In the genomic region with DNA sequence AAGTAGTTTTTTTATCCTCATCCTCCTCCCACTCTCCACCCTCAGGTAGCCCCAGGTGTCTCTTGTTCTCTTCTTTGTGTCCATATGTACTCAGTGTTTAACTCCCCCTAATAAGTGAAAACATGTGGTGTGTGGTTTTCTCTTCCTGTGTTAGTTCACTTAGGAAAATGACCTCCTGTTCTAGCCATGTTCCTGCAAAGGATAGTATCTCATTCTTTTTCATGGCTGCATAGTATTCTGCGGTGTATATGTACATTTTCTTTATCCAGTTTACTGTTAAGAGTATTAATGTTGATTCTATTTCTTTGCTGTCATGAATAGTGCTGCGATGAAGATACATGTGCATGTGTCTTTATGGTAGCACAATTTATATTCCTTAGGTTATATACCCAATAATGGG, we compare ENCODE assay signal across 39 cellular contexts.
"Had no signal": no experiment of that assay in that cellular context is flagged by ENCODE, and none has a peak within 500 bp of the region (broad histone marks: within the 10 kb centered on the region; RNA-seq: fewer than 3 reads in every experiment).

No MANE protein-coding gene starts in this region.

- H3K4me3 Mint-ChIP-seq: activated naive CD4-positive, alpha-beta T cell treated with anti-CD3 and anti-CD28 coated beads for 36 hours; activated naive CD4-positive, alpha-beta T cell treated with anti-CD3 and anti-CD28 coated beads, Interleukin-2, amount 10 ng/mL, durations not matched to agents 7 days and 5 days; activated naive CD8-positive, alpha-beta T cell; activated naive CD8-positive, alpha-beta T cell treated with anti-CD3 and anti-CD28 coated beads for 36 hours; activated naive CD8-positive, alpha-beta T cell treated with anti-CD3 and anti-CD28 coated beads, Interleukin-2, amount 10 ng/mL, durations not matched to agents 7 days and 5 days; activated naive CD8-positive, alpha-beta T cell treated with anti-CD3 and anti-CD28 coated beads, Interleukin-2, amount 50 U/mL, for 24 hours; activated T-cell treated with anti-CD3 and anti-CD28 coated beads, Interleukin-2, amount 50 U/mL, for 24 hours; activated T-cell treated with anti-CD3 and anti-CD28 coated beads, Interleukin-2, amount 50 U/mL, for 4 hours; activated T-cell treated with anti-CD3 and anti-CD28 coated beads, Interleukin-2, amount 50 U/mL, for 72 hours; activated T-helper 1 cell treated with anti-CD3 and anti-CD28 coated beads, Interleukin-12 subunit alpha, Interleukin-12 subunit beta, Interleukin-2, Interleukin-4 antibody, amounts not matched to agents 30 ng/mL and 10 ng/mL and 1 ng/mL, durations not matched to agents 14 hours and 24 hours and 36 hours; activated T-helper 17 cell treated with anti-CD3 and anti-CD28 coated beads, Interleukin-2, amount 50 U/mL, for 72 hours; brain; central memory CD8-positive, alpha-beta T cell had no signal

- H3K27me3 ChIP-seq: adrenal gland, ascending aorta, body of pancreas, brain microvascular endothelial cell, breast epithelium, cardiac muscle cell had no signal

- DNase-seq: activated effector memory CD4-positive, alpha-beta T cell treated with anti-CD3 and anti-CD28 coated beads, Interleukin-2, amount 50 U/mL, for 16 hours; activated effector memory CD4-positive, alpha-beta T cell treated with Interleukin-2 at 50 U/mL for 16 hours; activated gamma-delta T cell; activated gamma-delta T cell treated with Interleukin-2 at 50 U/mL for 16 hours; activated naive CD4-positive, alpha-beta T cell; activated naive CD4-positive, alpha-beta T cell treated with anti-CD3 and anti-CD28 coated beads for 36 hours; activated naive CD4-positive, alpha-beta T cell treated with anti-CD3 and anti-CD28 coated beads, Interleukin-2, amount 10 ng/mL, durations not matched to agents 7 days and 5 days; activated naive CD4-positive, alpha-beta T cell treated with Interleukin-2 at 50 U/mL for 16 hours; activated naive CD8-positive, alpha-beta T cell treated with anti-CD3 and anti-CD28 coated beads for 36 hours; activated naive CD8-positive, alpha-beta T cell treated with anti-CD3 and anti-CD28 coated beads, Interleukin-2, amount 10 ng/mL, durations not matched to agents 7 days and 5 days; activated naive CD8-positive, alpha-beta T cell treated with anti-CD3 and anti-CD28 coated beads, Interleukin-2, amount 50 U/mL, for 24 hours; activated T-cell treated with anti-CD3 and anti-CD28 coated beads, Interleukin-2, amount 50 U/mL, for 1 hour; activated T-cell treated with anti-CD3 and anti-CD28 coated beads, Interleukin-2, amount 50 U/mL, for 24 hours; activated T-cell treated with anti-CD3 and anti-CD28 coated beads, Interleukin-2, amount 50 U/mL, for 4 hours; activated T-cell treated with anti-CD3 and anti-CD28 coated beads, Interleukin-2, amount 50 U/mL, for 48 hours; activated T-cell treated with anti-CD3 and anti-CD28 coated beads, Interleukin-2, amount 50 U/mL, for 72 hours; amniotic stem cell; amygdala; anterior cingulate cortex; aorta; brain microvascular endothelial cell; caudate nucleus; central memory CD4-positive, alpha-beta T cell; cerebellar nuclear complex had no signal

- H3K9me3 ChIP-seq: adrenal gland, ascending aorta, body of pancreas, breast epithelium had no signal

- FAIRE-seq: astrocyte, bronchial epithelial cell, colon had no signal

- H3K27ac ChIP-seq: adrenal gland, ascending aorta, body of pancreas, brain microvascular endothelial cell, breast epithelium, cardiac muscle cell had no signal

- H3K27me3 Mint-ChIP-seq: activated naive CD4-positive, alpha-beta T cell treated with anti-CD3 and anti-CD28 coated beads, Interleukin-2, amount 10 ng/mL, durations not matched to agents 7 days and 5 days; activated naive CD8-positive, alpha-beta T cell treated with anti-CD3 and anti-CD28 coated beads for 36 hours; activated naive CD8-positive, alpha-beta T cell treated with anti-CD3 and anti-CD28 coated beads, Interleukin-2, amount 10 ng/mL, durations not matched to agents 7 days and 5 days; activated naive CD8-positive, alpha-beta T cell treated with anti-CD3 and anti-CD28 coated beads, Interleukin-2, amount 50 U/mL, for 24 hours; brain had no signal

- H3K9me3 Mint-ChIP-seq: activated naive CD4-positive, alpha-beta T cell treated with anti-CD3 and anti-CD28 coated beads for 36 hours; activated naive CD8-positive, alpha-beta T cell treated with anti-CD3 and anti-CD28 coated beads for 36 hours; activated T-cell treated with anti-CD3 and anti-CD28 coated beads, Interleukin-2, amount 50 U/mL, for 72 hours; central memory CD8-positive, alpha-beta T cell had no signal

- H3K27ac Mint-ChIP-seq: activated naive CD4-positive, alpha-beta T cell treated with anti-CD3 and anti-CD28 coated beads for 36 hours; activated naive CD4-positive, alpha-beta T cell treated with anti-CD3 and anti-CD28 coated beads, Interleukin-2, amount 10 ng/mL, durations not matched to agents 7 days and 5 days; activated naive CD4-positive, alpha-beta T cell treated with anti-CD3 and anti-CD28 coated beads, Interleukin-2, amount 50 U/mL, for 72 hours; activated naive CD8-positive, alpha-beta T cell; activated naive CD8-positive, alpha-beta T cell treated with anti-CD3 and anti-CD28 coated beads for 36 hours; activated naive CD8-positive, alpha-beta T cell treated with anti-CD3 and anti-CD28 coated beads, Interleukin-2, amount 10 ng/mL, durations not matched to agents 7 days and 5 days; activated naive CD8-positive, alpha-beta T cell treated with anti-CD3 and anti-CD28 coated beads, Interleukin-2, amount 50 U/mL, for 24 hours; activated T-cell treated with anti-CD3 and anti-CD28 coated beads, Interleukin-2, amount 50 U/mL, for 24 hours; activated T-cell treated with anti-CD3 and anti-CD28 coated beads, Interleukin-2, amount 50 U/mL, for 72 hours; activated T-helper 1 cell treated with anti-CD3 and anti-CD28 coated beads, Interleukin-12 subunit alpha, Interleukin-12 subunit beta, Interleukin-2, Interleukin-4 antibody, amounts not matched to agents 30 ng/mL and 10 ng/mL and 1 ng/mL, durations not matched to agents 14 hours and 24 hours and 36 hours; activated T-helper 17 cell treated with anti-CD3 and anti-CD28 coated beads, Interleukin-2, amount 50 U/mL, for 72 hours; activated T-helper 2 cell treated with anti-CD3 and anti-CD28 coated beads, Interferon-gamma antibody, Interleukin-2, Interleukin-4, amounts not matched to agents 10 μg/mL and 5 μg/mL and 100 μg/mL, durations not matched to agents 14 hours and 24 hours and 36 hours; brain had no signal

- H3K4me1 ChIP-seq: breast epithelium had no signal

- H3K4me1 Mint-ChIP-seq: activated naive CD4-positive, alpha-beta T cell treated with anti-CD3 and anti-CD28 coated beads, Interleukin-2, amount 10 ng/mL, durations not matched to agents 7 days and 5 days; activated naive CD8-positive, alpha-beta T cell treated with anti-CD3 and anti-CD28 coated beads, Interleukin-2, amount 10 ng/mL, durations not matched to agents 7 days and 5 days; activated naive CD8-positive, alpha-beta T cell treated with anti-CD3 and anti-CD28 coated beads, Interleukin-2, amount 50 U/mL, for 24 hours; brain; central memory CD8-positive, alpha-beta T cell had no signal

- H3K36me3 ChIP-seq: adrenal gland, ascending aorta, brain microvascular endothelial cell, breast epithelium, cardiac muscle cell had no signal

- ATAC-seq: activated naive CD4-positive, alpha-beta T cell treated with anti-CD3 and anti-CD28 coated beads, Interleukin-2, amount 50 U/mL, for 72 hours; activated naive CD8-positive, alpha-beta T cell treated with anti-CD3 and anti-CD28 coated beads, Interleukin-2, amount 50 U/mL, for 24 hours; activated T-cell treated with anti-CD3 and anti-CD28 coated beads, Interleukin-2, amount 50 U/mL, for 4 hours; activated T-cell treated with anti-CD3 and anti-CD28 coated beads, Interleukin-2, amount 50 U/mL, for 72 hours; activated T-helper 17 cell treated with anti-CD3 and anti-CD28 coated beads, Interleukin-2, amount 50 U/mL, for 72 hours; body of pancreas had no signal

- H3K36me3 Mint-ChIP-seq: activated naive CD4-positive, alpha-beta T cell treated with anti-CD3 and anti-CD28 coated beads, Interleukin-2, amount 10 ng/mL, durations not matched to agents 7 days and 5 days; activated naive CD8-positive, alpha-beta T cell; activated naive CD8-positive, alpha-beta T cell treated with anti-CD3 and anti-CD28 coated beads for 36 hours; activated naive CD8-positive, alpha-beta T cell treated with anti-CD3 and anti-CD28 coated beads, Interleukin-2, amount 10 ng/mL, durations not matched to agents 7 days and 5 days; brain had no signal

- H3K4me3 ChIP-seq: adrenal gland, ascending aorta, body of pancreas, breast epithelium, cardiac muscle cell had no signal
